1 cellular context compared by ENCODE assay signal in genomic region chr22:41535244-41535643, GRCh38.
TF ChIP-seq lines count a peak whose summit lies in the region.

No MANE protein-coding gene starts in this region.

TF ChIP-seq in K562, 482 proteins besides CTCF, POLR2A, EP300 and RAD21:
- TF ChIP-seq TBP (optimal IDR thresholded peaks at IDR 0.05; ENCODE audit: low read depth, low read length): no peak
- TF ChIP-seq FOXJ2 (tag; IDR thresholded peaks at IDR 0.05): no peak
- no peak for TF ChIP-seq ZSCAN29 (IDR thresholded peaks at IDR 0.05)
- TF ChIP-seq HDAC3 (IDR thresholded peaks at IDR 0.05; ENCODE audit: borderline replicate concordance, partially characterized antibody): no peak
- TF ChIP-seq, protein P1, sequence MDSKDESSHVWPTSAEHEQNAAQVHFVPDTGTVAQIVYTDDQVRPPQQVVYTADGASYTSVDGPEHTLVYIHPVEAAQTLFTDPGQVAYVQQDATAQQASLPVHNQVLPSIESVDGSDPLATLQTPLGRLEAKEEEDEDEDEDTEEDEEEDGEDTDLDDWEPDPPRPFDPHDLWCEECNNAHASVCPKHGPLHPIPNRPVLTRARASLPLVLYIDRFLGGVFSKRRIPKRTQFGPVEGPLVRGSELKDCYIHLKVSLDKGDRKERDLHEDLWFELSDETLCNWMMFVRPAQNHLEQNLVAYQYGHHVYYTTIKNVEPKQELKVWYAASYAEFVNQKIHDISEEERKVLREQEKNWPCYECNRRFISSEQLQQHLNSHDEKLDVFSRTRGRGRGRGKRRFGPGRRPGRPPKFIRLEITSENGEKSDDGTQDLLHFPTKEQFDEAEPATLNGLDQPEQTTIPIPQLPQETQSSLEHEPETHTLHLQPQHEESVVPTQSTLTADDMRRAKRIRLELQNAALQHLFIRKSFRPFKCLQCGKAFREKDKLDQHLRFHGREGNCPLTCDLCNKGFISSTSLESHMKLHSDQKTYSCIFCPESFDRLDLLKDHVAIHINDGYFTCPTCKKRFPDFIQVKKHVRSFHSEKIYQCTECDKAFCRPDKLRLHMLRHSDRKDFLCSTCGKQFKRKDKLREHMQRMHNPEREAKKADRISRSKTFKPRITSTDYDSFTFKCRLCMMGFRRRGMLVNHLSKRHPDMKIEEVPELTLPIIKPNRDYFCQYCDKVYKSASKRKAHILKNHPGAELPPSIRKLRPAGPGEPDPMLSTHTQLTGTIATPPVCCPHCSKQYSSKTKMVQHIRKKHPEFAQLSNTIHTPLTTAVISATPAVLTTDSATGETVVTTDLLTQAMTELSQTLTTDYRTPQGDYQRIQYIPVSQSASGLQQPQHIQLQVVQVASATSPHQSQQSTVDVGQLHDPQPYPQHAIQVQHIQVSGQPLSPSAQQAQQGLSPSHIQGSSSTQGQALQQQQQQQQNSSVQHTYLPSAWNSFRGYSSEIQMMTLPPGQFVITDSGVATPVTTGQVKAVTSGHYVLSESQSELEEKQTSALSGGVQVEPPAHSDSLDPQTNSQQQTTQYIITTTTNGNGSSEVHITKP (IDR thresholded peaks at IDR 0.05; ENCODE audit: partially characterized antibody): no peak
- TF ChIP-seq, protein P2, sequence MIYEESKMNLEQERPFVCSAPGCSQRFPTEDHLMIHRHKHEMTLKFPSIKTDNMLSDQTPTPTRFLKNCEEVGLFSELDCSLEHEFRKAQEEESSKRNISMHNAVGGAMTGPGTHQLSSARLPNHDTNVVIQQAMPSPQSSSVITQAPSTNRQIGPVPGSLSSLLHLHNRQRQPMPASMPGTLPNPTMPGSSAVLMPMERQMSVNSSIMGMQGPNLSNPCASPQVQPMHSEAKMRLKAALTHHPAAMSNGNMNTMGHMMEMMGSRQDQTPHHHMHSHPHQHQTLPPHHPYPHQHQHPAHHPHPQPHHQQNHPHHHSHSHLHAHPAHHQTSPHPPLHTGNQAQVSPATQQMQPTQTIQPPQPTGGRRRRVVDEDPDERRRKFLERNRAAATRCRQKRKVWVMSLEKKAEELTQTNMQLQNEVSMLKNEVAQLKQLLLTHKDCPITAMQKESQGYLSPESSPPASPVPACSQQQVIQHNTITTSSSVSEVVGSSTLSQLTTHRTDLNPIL (CRISPR knock-in tag; IDR thresholded peaks at IDR 0.05): no peak
- TF ChIP-seq ZNF57 (CRISPR knock-in tag; IDR thresholded peaks at IDR 0.05): no peak
- TF ChIP-seq, protein P3, sequence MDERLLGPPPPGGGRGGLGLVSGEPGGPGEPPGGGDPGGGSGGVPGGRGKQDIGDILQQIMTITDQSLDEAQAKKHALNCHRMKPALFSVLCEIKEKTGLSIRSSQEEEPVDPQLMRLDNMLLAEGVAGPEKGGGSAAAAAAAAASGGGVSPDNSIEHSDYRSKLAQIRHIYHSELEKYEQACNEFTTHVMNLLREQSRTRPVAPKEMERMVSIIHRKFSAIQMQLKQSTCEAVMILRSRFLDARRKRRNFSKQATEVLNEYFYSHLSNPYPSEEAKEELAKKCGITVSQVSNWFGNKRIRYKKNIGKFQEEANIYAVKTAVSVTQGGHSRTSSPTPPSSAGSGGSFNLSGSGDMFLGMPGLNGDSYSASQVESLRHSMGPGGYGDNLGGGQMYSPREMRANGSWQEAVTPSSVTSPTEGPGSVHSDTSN (CRISPR knock-in tag; IDR thresholded peaks at IDR 0.05; ENCODE audit: low read depth): no peak
- TF ChIP-seq, protein P3 (tag; conservative IDR thresholded peaks at IDR 0.05; ENCODE audit: low read depth): no peak
- TF ChIP-seq, protein P4, sequence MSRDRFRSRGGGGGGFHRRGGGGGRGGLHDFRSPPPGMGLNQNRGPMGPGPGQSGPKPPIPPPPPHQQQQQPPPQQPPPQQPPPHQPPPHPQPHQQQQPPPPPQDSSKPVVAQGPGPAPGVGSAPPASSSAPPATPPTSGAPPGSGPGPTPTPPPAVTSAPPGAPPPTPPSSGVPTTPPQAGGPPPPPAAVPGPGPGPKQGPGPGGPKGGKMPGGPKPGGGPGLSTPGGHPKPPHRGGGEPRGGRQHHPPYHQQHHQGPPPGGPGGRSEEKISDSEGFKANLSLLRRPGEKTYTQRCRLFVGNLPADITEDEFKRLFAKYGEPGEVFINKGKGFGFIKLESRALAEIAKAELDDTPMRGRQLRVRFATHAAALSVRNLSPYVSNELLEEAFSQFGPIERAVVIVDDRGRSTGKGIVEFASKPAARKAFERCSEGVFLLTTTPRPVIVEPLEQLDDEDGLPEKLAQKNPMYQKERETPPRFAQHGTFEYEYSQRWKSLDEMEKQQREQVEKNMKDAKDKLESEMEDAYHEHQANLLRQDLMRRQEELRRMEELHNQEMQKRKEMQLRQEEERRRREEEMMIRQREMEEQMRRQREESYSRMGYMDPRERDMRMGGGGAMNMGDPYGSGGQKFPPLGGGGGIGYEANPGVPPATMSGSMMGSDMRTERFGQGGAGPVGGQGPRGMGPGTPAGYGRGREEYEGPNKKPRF (IDR thresholded peaks at IDR 0.05; ENCODE audit: low read depth, low read length): no peak
- TF ChIP-seq ZNF253 (CRISPR knock-in tag; conservative IDR thresholded peaks at IDR 0.05): no peak
- TF ChIP-seq RAD51 (IDR thresholded peaks at IDR 0.05; ENCODE audit: borderline replicate concordance, low read depth): no peak
- TF ChIP-seq ZNF830 (CRISPR knock-in tag; IDR thresholded peaks at IDR 0.05): no peak
- TF ChIP-seq TRIM28 (IDR thresholded peaks at IDR 0.05): no peak
- no peak for TF ChIP-seq ZNF124 (CRISPR knock-in tag; IDR thresholded peaks at IDR 0.05)
- no peak for TF ChIP-seq FOXA3 (CRISPR knock-in tag; conservative IDR thresholded peaks at IDR 0.05 in 1 of 2, IDR thresholded peaks at IDR 0.05 in 1 of 2)
